ENCODE assay signal across 8 cellular contexts in the genomic region with DNA sequence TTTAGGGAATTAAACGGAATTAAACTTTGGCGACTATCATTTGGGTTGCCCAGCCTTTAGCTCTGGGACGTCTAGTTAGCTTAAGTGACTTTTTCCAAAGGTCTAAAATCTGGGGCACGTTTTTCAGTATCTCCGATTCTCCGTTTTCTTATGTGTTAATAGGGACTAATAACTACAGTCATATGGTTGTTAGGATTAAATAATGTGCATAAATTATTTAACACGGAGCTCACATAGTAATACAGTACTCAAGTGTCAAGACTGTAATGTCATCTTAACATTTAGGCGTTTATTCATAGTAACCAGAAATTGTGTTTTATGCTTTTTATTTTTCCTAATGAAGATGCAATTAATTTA. TPM values are rescaled to one million over a fixed set of nuclear protein-coding genes. Genes with fewer than 3 reads are reported as not detected.
DNase-seq lines count a peak whose midpoint lies in the region; ATAC-seq, FAIRE-seq and TF ChIP-seq lines count a peak whose summit lies in the region.

No MANE protein-coding gene starts in this region.

- peak overlapping the region; percentile 60 for H3K27ac ChIP-seq in naive thymus-derived CD4-positive, alpha-beta T cell (ENCODE audit: low read depth, low read length)

- no peaks in the 10 kb centered on the region for H3K27me3 Mint-ChIP-seq in CD14-positive monocyte (ENCODE audit: low read depth in 3 of 3)
- peaks cover 0 to 3% (median 0%) of the 10 kb centered on the region in 5 donors for H3K27me3 Mint-ChIP-seq in naive thymus-derived CD4-positive, alpha-beta T cell

- H3K9me3 Mint-ChIP-seq in CD14-positive monocyte = no peaks in the 10 kb centered on the region
- H3K9me3 Mint-ChIP-seq in naive thymus-derived CD4-positive, alpha-beta T cell = no peaks in the 10 kb centered on the region

- CTCF ChIA-PET in naive thymus-derived CD4-positive, alpha-beta T cell (lab: Charles Lee) = interaction anchor here (1.2 kb wide), 1 partner anchor 11 kb away, joined by 4 read pairs; no protein-coding TSS in a partner anchor

- TF ChIP-seq CTCF in CD14-positive monocyte (IDR thresholded peaks at IDR 0.05) = no peak
- TF ChIP-seq CTCF in bronchial epithelial cell (IDR thresholded peaks at IDR 0.05; ENCODE audit: insufficient read depth, low read length, severe bottlenecking) = no peak

- peaks cover 0 to 9% of the 10 kb centered on the region in 2 donors for H3K4me1 ChIP-seq in naive thymus-derived CD4-positive, alpha-beta T cell (ENCODE audit: control insufficient read depth in 2 of 2, insufficient read depth in 2 of 2, low read length in 2 of 2)

- H3K9me3 ChIP-seq in naive thymus-derived CD4-positive, alpha-beta T cell (ENCODE audit: control insufficient read depth in 2 of 3, low read length in 3 of 3) = no peaks in the 10 kb centered on the region

- H3K4me3 ChIP-seq in bronchial epithelial cell (ENCODE audit: low read depth, low read length) = peak overlapping the region; percentile 66
- peak overlapping the region; percentile 85 for H3K4me3 ChIP-seq in naive thymus-derived CD4-positive, alpha-beta T cell (ENCODE audit: low read length)

- H3K27me3 ChIP-seq in bronchial epithelial cell (ENCODE audit: control insufficient read depth, insufficient read depth, low read length) = no peaks in the 10 kb centered on the region
- H3K27me3 ChIP-seq in naive thymus-derived CD4-positive, alpha-beta T cell (ENCODE audit: control insufficient read depth in 2 of 2, insufficient read depth in 2 of 2, low read length in 2 of 2) = no peaks in the 10 kb centered on the region

- peaks cover 12 to 15% of the 10 kb centered on the region in 2 donors for H3K36me3 Mint-ChIP-seq in CD14-positive monocyte
- H3K36me3 Mint-ChIP-seq in naive thymus-derived CD4-positive, alpha-beta T cell = peaks cover 0 to 14% (median 0%) of the 10 kb centered on the region in 5 donors

- DNase-seq in CD14-positive monocyte (ENCODE audit: low spot score) (no peak), bronchial epithelial cell (ENCODE audit: low read depth) (no peak), foreskin melanocyte (no peak), NCI-H446 treated with DMSO at 0.1 percent for 48 hours (lab: John Stamatoyannopoulos, UW) (no peak), cortex of kidney (lab: John Stamatoyannopoulos, UW) (no peak)
- no peak for DNase-seq in naive thymus-derived CD4-positive, alpha-beta T cell

- H3K4me3 Mint-ChIP-seq in CD14-positive monocyte = peak overlapping the region; percentile 92 to 97
- peak overlapping the region; percentile 85 to 100 (median 92) for H3K4me3 Mint-ChIP-seq in naive thymus-derived CD4-positive, alpha-beta T cell

- H3K27ac Mint-ChIP-seq in CD14-positive monocyte = peak overlapping the region; percentile 67 to 90 (median 82)
- peak overlapping the region; percentile 72 to 97 (median 93) for H3K27ac Mint-ChIP-seq in naive thymus-derived CD4-positive, alpha-beta T cell

- intact Hi-C loops in CD14-positive monocyte (cut with micrococcal nuclease) = no loop called here
- intact Hi-C loops in naive thymus-derived CD4-positive, alpha-beta T cell (cut with micrococcal nuclease) = loop anchor here (1.0 to 5.0 kb wide), 8 partner anchors 23 to 1099 kb away; partner anchors contain the start of genes ANXA5 (in 1 of the 2), BBS12 (in 1 of the 2), BBS7 (in 1 of the 2) and BLTP1 (in 1 of the 2)

- POLR2A ChIA-PET in naive thymus-derived CD4-positive, alpha-beta T cell (lab: Charles Lee) = interaction anchor here (0.6 to 4.6 kb wide), 7 partner anchors 16 to 1332 kb away, joined by 3 to 41 read pairs (median 3); partner anchors contain the start of genes ANXA5, BBS7 and EXOSC9

- H3K4me1 Mint-ChIP-seq in CD14-positive monocyte = peaks cover 20% of the 10 kb centered on the region
- H3K4me1 Mint-ChIP-seq in naive thymus-derived CD4-positive, alpha-beta T cell = peaks cover 3 to 39% (median 12%) of the 10 kb centered on the region in 7 donors

- FAIRE-seq in bronchial epithelial cell (lab: Jason Lieb, UNC) = no peak

- ATAC-seq in HG02763 (IDR thresholded peaks at IDR 0.05; ENCODE audit: unreplicated experiment) = peak; percentile 1
- ATAC-seq in naive thymus-derived CD4-positive, alpha-beta T cell = no peak
- no peak for ATAC-seq in GM18868 (IDR thresholded peaks at IDR 0.05; ENCODE audit: unreplicated experiment)

- H3K36me3 ChIP-seq in bronchial epithelial cell (ENCODE audit: control insufficient read depth, insufficient read depth, low read length) = peaks cover 2% of the 10 kb centered on the region
- no peaks in the 10 kb centered on the region for H3K36me3 ChIP-seq in naive thymus-derived CD4-positive, alpha-beta T cell (ENCODE audit: control insufficient read depth in 2 of 3, insufficient read depth in 3 of 3, low read length in 3 of 3)

RNA-seq across cellular contexts. Expression of gene CCNA2, which starts 0.5 kb away (rescaled TPM):
- under 1 TPM in 1 of 2 donors, not detected in 1; 0.20 TPM for polyA plus RNA-seq in CD14-positive monocyte
- 0.79 and 1.4 TPM in 2 replicates for total RNA-seq in bronchial epithelial cell
- 10 to 100 TPM in 1 of 5 experiments, 1 to 10 TPM in 2, under 1 TPM in 2; 0.24 to 63.7 (median 1.2) TPM for total RNA-seq in naive thymus-derived CD4-positive, alpha-beta T cell
- polyA plus RNA-seq in naive thymus-derived CD4-positive, alpha-beta T cell = under 1 TPM; 0.06 to 0.13 TPM

RNA-seq across cellular contexts. Expression of gene EXOSC9, which starts 23.0 kb away (rescaled TPM):
- polyA plus RNA-seq in CD14-positive monocyte = 10 to 100 TPM; 21.3 to 21.4 TPM
- total RNA-seq in bronchial epithelial cell = 17.3 and 25.3 TPM in 2 replicates
- total RNA-seq in naive thymus-derived CD4-positive, alpha-beta T cell = 10 to 100 TPM; 37.5 to 55.0 (median 44.2) TPM
- polyA plus RNA-seq in naive thymus-derived CD4-positive, alpha-beta T cell = 10 to 100 TPM; 36.8 to 42.3 TPM

RNA-seq across cellular contexts. Expression of gene BBS7, which starts 46.1 kb away (rescaled TPM):
- 1 to 10 TPM; 5.5 to 6.6 TPM for polyA plus RNA-seq in CD14-positive monocyte
- 13.4 and 18.8 TPM in 2 replicates for total RNA-seq in bronchial epithelial cell
- total RNA-seq in naive thymus-derived CD4-positive, alpha-beta T cell = 10 to 100 TPM in 2 of 5 experiments, 1 to 10 TPM in 3; 3.7 to 13.1 (median 8.1) TPM
- 1 to 10 TPM; 7.9 to 8.1 TPM for polyA plus RNA-seq in naive thymus-derived CD4-positive, alpha-beta T cell

RNA-seq across cellular contexts. Expression of gene SMIM43, which starts 59.2 kb away (rescaled TPM):
- not detected for polyA plus RNA-seq in CD14-positive monocyte
- under 0.01 TPM in 1 of 2 replicates, not detected in the other for total RNA-seq in bronchial epithelial cell
- not detected for total RNA-seq in naive thymus-derived CD4-positive, alpha-beta T cell
- polyA plus RNA-seq in naive thymus-derived CD4-positive, alpha-beta T cell = not detected

Comparison
In these comparisons a context has a peak if more than half of its experiments do, and no peak if none do; other contexts are left out.
1. intact Hi-C loops: an anchor here in naive thymus-derived CD4-positive, alpha-beta T cell (1.0 to 5.0 kb wide); none called in CD14-positive monocyte.